2 cellular contexts compared by ENCODE assay signal in genomic region chr20:33007376-33008335, GRCh38.
TF ChIP-seq lines count a peak whose summit lies in the region.

Gene BPIFB2, plus strand, starts transcription at chr20:33007704. Its CDS starts 871 bp downstream, at chr20:33008575.

TF ChIP-seq in IMR-90, 13 proteins besides CTCF, POLR2A, EP300 and RAD21:
- no peak for TF ChIP-seq RCOR1 (IDR thresholded peaks at IDR 0.05; ENCODE audit: insufficient replicate concordance, low read length)
- TF ChIP-seq MXI1 (IDR thresholded peaks at IDR 0.05; ENCODE audit: borderline replicate concordance, low read depth, low read length) = no peak
- TF ChIP-seq CEBPB (IDR thresholded peaks at IDR 0.05; ENCODE audit: low read depth, low read length) = no peak

TF ChIP-seq in HepG2, 621 proteins besides CTCF, POLR2A, EP300 and RAD21 (continues in another document):
- no peak for TF ChIP-seq ZNF460 (CRISPR knock-in tag; IDR thresholded peaks at IDR 0.05; ENCODE audit: borderline replicate concordance)
- TF ChIP-seq ZNF737 (CRISPR knock-in tag; IDR thresholded peaks at IDR 0.05; ENCODE audit: borderline replicate concordance) = peak; percentile 22
- TF ChIP-seq POLR2AphosphoS5 (IDR thresholded peaks at IDR 0.05; ENCODE audit: low read depth, low read length) = peak; percentile 99
- peak; percentile 99 for TF ChIP-seq HNRNPH1 (optimal IDR thresholded peaks at IDR 0.05; ENCODE audit: low read depth, low read length)
- TF ChIP-seq TSC22D2 (CRISPR knock-in tag; IDR thresholded peaks at IDR 0.05; ENCODE audit: borderline replicate concordance) = peak; percentile 67; the same call in 1 of the 2 replicates
- TF ChIP-seq, protein P1, sequence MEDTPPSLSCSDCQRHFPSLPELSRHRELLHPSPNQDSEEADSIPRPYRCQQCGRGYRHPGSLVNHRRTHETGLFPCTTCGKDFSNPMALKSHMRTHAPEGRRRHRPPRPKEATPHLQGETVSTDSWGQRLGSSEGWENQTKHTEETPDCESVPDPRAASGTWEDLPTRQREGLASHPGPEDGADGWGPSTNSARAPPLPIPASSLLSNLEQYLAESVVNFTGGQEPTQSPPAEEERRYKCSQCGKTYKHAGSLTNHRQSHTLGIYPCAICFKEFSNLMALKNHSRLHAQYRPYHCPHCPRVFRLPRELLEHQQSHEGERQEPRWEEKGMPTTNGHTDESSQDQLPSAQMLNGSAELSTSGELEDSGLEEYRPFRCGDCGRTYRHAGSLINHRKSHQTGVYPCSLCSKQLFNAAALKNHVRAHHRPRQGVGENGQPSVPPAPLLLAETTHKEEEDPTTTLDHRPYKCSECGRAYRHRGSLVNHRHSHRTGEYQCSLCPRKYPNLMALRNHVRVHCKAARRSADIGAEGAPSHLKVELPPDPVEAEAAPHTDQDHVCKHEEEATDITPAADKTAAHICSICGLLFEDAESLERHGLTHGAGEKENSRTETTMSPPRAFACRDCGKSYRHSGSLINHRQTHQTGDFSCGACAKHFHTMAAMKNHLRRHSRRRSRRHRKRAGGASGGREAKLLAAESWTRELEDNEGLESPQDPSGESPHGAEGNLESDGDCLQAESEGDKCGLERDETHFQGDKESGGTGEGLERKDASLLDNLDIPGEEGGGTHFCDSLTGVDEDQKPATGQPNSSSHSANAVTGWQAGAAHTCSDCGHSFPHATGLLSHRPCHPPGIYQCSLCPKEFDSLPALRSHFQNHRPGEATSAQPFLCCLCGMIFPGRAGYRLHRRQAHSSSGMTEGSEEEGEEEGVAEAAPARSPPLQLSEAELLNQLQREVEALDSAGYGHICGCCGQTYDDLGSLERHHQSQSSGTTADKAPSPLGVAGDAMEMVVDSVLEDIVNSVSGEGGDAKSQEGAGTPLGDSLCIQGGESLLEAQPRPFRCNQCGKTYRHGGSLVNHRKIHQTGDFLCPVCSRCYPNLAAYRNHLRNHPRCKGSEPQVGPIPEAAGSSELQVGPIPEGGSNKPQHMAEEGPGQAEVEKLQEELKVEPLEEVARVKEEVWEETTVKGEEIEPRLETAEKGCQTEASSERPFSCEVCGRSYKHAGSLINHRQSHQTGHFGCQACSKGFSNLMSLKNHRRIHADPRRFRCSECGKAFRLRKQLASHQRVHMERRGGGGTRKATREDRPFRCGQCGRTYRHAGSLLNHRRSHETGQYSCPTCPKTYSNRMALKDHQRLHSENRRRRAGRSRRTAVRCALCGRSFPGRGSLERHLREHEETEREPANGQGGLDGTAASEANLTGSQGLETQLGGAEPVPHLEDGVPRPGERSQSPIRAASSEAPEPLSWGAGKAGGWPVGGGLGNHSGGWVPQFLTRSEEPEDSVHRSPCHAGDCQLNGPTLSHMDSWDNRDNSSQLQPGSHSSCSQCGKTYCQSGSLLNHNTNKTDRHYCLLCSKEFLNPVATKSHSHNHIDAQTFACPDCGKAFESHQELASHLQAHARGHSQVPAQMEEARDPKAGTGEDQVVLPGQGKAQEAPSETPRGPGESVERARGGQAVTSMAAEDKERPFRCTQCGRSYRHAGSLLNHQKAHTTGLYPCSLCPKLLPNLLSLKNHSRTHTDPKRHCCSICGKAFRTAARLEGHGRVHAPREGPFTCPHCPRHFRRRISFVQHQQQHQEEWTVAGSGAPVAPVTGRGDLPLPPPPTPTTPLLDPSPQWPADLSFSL (CRISPR knock-in tag; IDR thresholded peaks at IDR 0.05) = no peak; the same call in 1 of the 2 replicates
- peak; percentile 86 for TF ChIP-seq ZBTB20 (CRISPR knock-in tag; IDR thresholded peaks at IDR 0.05; ENCODE audit: borderline replicate concordance, low read depth)
- no peak for TF ChIP-seq MBD4 (IDR thresholded peaks at IDR 0.05; ENCODE audit: borderline replicate concordance, low read length)
- peak; percentile 61 for TF ChIP-seq ZBTB33 (CRISPR knock-in tag; IDR thresholded peaks at IDR 0.05)
- 0 out of 2 replicates have a peak, but pooled peaks have one; percentile 38 for TF ChIP-seq ZNF354B (CRISPR knock-in tag; IDR thresholded peaks at IDR 0.05)
- TF ChIP-seq, protein P2, sequence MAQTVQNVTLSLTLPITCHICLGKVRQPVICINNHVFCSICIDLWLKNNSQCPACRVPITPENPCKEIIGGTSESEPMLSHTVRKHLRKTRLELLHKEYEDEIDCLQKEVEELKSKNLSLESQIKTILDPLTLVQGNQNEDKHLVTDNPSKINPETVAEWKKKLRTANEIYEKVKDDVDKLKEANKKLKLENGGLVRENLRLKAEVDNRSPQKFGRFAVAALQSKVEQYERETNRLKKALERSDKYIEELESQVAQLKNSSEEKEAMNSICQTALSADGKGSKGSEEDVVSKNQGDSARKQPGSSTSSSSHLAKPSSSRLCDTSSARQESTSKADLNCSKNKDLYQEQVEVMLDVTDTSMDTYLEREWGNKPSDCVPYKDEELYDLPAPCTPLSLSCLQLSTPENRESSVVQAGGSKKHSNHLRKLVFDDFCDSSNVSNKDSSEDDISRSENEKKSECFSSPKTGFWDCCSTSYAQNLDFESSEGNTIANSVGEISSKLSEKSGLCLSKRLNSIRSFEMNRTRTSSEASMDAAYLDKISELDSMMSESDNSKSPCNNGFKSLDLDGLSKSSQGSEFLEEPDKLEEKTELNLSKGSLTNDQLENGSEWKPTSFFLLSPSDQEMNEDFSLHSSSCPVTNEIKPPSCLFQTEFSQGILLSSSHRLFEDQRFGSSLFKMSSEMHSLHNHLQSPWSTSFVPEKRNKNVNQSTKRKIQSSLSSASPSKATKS (CRISPR knock-in tag; IDR thresholded peaks at IDR 0.05) = no peak
- peak; percentile 26; the same call in 1 of the 2 replicates for TF ChIP-seq ZFP37 (CRISPR knock-in tag; IDR thresholded peaks at IDR 0.05; ENCODE audit: borderline replicate concordance)
- TF ChIP-seq ZNF883 (CRISPR knock-in tag; IDR thresholded peaks at IDR 0.05; ENCODE audit: not compliant biosample characterization) = peak; percentile 86
- TF ChIP-seq MAZ (IDR thresholded peaks at IDR 0.05; ENCODE audit: borderline replicate concordance, low read depth, low read length) = peak; percentile 46; the same call in 1 of the 2 replicates
- peak; percentile 85 for TF ChIP-seq MAZ (CRISPR knock-in tag; IDR thresholded peaks at IDR 0.05; ENCODE audit: low read depth)
- peak; percentile 86 for TF ChIP-seq ZNF83 (CRISPR knock-in tag; IDR thresholded peaks at IDR 0.05; ENCODE audit: borderline replicate concordance)
- TF ChIP-seq HNRNPL (IDR thresholded peaks at IDR 0.05; ENCODE audit: low read depth, low read length) = peak; percentile 93
- peak; percentile 86 for TF ChIP-seq ZZZ3 (CRISPR knock-in tag; IDR thresholded peaks at IDR 0.05; ENCODE audit: borderline replicate concordance)
- TF ChIP-seq ZNF337 (CRISPR knock-in tag; IDR thresholded peaks at IDR 0.05; ENCODE audit: borderline replicate concordance, low read depth) = no peak
- TF ChIP-seq AHDC1 (CRISPR knock-in tag; IDR thresholded peaks at IDR 0.05; ENCODE audit: borderline replicate concordance) = no peak; the same call in 1 of the 2 replicates
- TF ChIP-seq STAT5B (CRISPR knock-in tag; IDR thresholded peaks at IDR 0.05) = no peak
- TF ChIP-seq ZNF839 (CRISPR knock-in tag; IDR thresholded peaks at IDR 0.05; ENCODE audit: borderline replicate concordance) = peak; percentile 83; the same call in 1 of the 2 replicates
- peak; percentile 98 for TF ChIP-seq CBFB (CRISPR knock-in tag; IDR thresholded peaks at IDR 0.05)
- TF ChIP-seq, protein P3, sequence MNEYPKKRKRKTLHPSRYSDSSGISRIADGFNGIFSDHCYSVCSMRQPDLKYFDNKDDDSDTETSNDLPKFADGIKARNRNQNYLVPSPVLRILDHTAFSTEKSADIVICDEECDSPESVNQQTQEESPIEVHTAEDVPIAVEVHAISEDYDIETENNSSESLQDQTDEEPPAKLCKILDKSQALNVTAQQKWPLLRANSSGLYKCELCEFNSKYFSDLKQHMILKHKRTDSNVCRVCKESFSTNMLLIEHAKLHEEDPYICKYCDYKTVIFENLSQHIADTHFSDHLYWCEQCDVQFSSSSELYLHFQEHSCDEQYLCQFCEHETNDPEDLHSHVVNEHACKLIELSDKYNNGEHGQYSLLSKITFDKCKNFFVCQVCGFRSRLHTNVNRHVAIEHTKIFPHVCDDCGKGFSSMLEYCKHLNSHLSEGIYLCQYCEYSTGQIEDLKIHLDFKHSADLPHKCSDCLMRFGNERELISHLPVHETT (CRISPR knock-in tag; conservative IDR thresholded peaks at IDR 0.05) = no peak; the same call in 1 of the 2 replicates
- 0 out of 2 replicates have a peak, but pooled peaks have one; percentile 42 for TF ChIP-seq RFX3 (CRISPR knock-in tag; IDR thresholded peaks at IDR 0.05)
- TF ChIP-seq ZSCAN12 (CRISPR knock-in tag; IDR thresholded peaks at IDR 0.05) = no peak
- peak; percentile 80; the same call in 1 of the 2 replicates for TF ChIP-seq ARID4A (CRISPR knock-in tag; IDR thresholded peaks at IDR 0.05; ENCODE audit: borderline replicate concordance)
- peak; percentile 83 for TF ChIP-seq IRF2 (CRISPR knock-in tag; IDR thresholded peaks at IDR 0.05)
- TF ChIP-seq SNAPC5 (CRISPR knock-in tag; IDR thresholded peaks at IDR 0.05; ENCODE audit: borderline replicate concordance) = peak; percentile 95
- peak; percentile 87 for TF ChIP-seq TAF1 (CRISPR knock-in tag; IDR thresholded peaks at IDR 0.05)
